8 cellular contexts compared by ENCODE assay signal in the genomic region with DNA sequence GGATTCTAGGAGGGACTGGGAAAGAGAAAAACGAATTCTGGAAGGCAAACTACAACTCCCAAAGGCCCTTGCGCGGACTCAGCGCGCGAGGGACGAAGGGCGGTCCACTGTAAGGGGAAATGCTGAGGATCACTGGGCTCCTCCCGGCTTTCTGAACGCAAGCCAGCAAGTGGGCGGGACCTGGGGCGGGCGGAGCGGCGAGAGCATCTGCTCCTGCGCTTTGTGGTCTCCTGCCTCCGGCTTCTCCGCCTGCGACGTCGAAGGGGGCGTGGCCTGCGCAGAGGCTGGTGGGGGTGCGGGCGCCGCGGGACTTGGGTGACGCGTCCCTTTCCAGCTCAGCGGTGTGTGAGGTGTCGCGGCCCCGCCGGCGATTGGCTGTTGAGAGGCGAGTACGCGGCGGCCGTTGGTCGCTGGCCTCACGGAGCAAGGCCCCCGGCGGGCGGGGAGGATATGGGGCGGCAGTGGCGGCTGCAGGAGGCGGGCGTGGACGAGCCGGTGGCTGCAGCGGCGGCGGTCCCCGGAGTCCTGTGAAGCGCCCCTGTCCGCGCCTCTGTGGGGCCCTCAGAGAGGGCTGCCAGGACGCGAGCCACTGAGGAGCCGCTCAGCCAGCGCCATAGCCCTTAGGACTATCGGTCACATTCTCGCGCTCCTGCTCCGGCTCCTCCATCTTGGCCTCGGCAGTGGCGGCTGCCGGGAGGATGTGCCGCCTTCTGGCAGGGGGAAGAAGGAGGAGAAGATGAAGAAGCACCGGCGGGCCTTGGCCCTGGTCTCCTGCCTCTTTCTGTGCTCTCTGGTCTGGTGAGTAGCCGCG. TPM values are rescaled to one million over a fixed set of nuclear protein-coding genes. Genes with fewer than 3 reads are reported as not detected.
DNase-seq lines count a peak whose midpoint lies in the region; TF ChIP-seq lines count a peak whose summit lies in the region.

Gene SUCO (plus strand): TSS at position 451 of the 811 bp plus-strand sequence. CDS start 286 bp downstream, at position 737.

- CTCF ChIA-PET in activated CD8-positive, alpha-beta memory T cell treated with anti-CD3 and anti-CD28 coated beads for 36 hours (lab: Charles Lee): interaction anchor here (1.1 kb wide), 1 partner anchor 195 kb away, joined by 3 read pairs; no protein-coding TSS in a partner anchor

- no peak for TF ChIP-seq CTCF in GM20000 (IDR thresholded peaks at IDR 0.05; ENCODE audit: extremely low read depth, missing control alignments)

- DNase-seq in CMK (ENCODE audit: low read depth): peak; percentile 99
- DNase-seq in GM20000 (ENCODE audit: low spot score): peak; percentile 96
- peak; percentile 100 for DNase-seq in HT1080 (ENCODE audit: low read depth)
- peak; percentile 99 for DNase-seq in NOMO-1 (lab: John Stamatoyannopoulos, UW; ENCODE audit: unreplicated experiment in 2 of 2)
- peak; percentile 99 for DNase-seq in effector CD8-positive, alpha-beta T cell (lab: John Stamatoyannopoulos, UW)
- peak; percentile 100 for DNase-seq in medulla oblongata (ENCODE audit: extremely low spot score)
- peak; percentile 99 for DNase-seq in stimulated activated CD8-positive, alpha-beta memory T cell treated with anti-CD3 and anti-CD28 coated beads, Interleukin-12 subunit alpha, Interleukin-12 subunit beta, amount 100 ng/mL, for 1 hour (ENCODE audit: low read depth)

- POLR2A ChIA-PET in activated CD8-positive, alpha-beta memory T cell treated with anti-CD3 and anti-CD28 coated beads for 36 hours (lab: Charles Lee): interaction anchor here (0.6 to 1.0 kb wide), 2 partner anchors 125 to 128 kb away, joined by 3 to 4 read pairs; no protein-coding TSS in a partner anchor

RNA-seq across cellular contexts. Expression of gene SUCO, which starts in this region (rescaled TPM):
- total RNA-seq in HT1080 (2014; rRNA removed; shearing (Covaris generic)): 14.0 and 16.2 TPM in 2 replicates
- polyA plus RNA-seq in HT1080 (2015; cell fraction: cytosol; rRNA removed): 18.9 and 23.6 TPM in 2 replicates
- 31.6 and 34.9 TPM in 2 replicates for polyA plus RNA-seq in HT1080 (2015; cell fraction: nucleus; rRNA removed)
- 10 to 100 TPM; 18.9 to 20.6 TPM for total RNA-seq in activated CD8-positive, alpha-beta memory T cell treated with anti-CD3 and anti-CD28 coated beads for 36 hours

Comparison
In these comparisons a context has a peak if more than half of its experiments do, and no peak if none do; other contexts are left out.
1. Peak in every context shown above with its lines: DNase-seq.